Comparison of ENCODE assay signal across 10 cellular contexts in the genomic region with DNA sequence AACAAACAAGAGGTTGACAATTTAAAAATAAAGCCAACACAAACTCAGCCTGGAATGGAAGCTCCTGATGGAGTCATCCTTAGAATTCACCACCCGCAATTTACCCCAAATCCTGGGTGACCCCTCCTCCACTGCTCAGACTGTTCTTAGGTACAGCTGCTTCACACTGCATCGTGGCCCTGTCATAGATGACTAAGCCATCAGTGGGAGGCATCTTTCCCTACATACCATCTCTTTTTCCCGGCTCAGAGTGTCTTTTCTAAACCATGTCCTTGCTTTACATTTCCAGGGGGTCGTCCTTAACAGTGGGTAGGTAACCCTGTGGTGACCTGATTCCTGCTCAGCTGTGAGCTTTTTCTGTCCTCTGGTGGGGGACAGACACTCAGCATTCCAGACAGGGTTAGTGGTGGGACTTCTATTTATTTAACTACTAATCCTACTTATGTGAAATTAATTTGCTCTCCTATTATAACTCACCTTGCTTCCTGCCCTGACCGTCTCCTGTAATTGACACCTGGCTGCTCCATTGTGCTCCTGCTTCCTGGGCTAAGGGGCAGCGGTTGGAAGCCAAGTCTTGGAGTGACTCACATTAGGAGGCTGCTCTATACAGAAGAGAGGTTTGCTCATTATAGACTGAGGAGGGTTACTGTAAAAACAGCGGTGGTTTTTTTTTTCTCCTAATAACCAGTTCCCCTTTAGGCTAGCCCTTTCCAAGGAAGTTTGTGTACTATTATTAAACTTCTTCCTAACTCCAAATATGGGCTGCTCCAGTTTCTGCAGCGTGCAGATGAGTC. TPM values are rescaled to one million over a fixed set of nuclear protein-coding genes. Genes with fewer than 3 reads are reported as not detected.
A peak's percentile ranks its signal among the peaks of the same experiment; 100 is the strongest.
DNase-seq lines count a peak whose midpoint lies in the region; ATAC-seq and TF ChIP-seq lines count a peak whose summit lies in the region.
"Had no signal": no experiment of that assay in that cellular context is flagged by ENCODE, and none has a peak within 500 bp of the region (broad histone marks: within the 10 kb centered on the region; RNA-seq: fewer than 3 reads in every experiment).

No MANE protein-coding gene starts in this region.

- H3K9me3 Mint-ChIP-seq in nephron = peaks cover 2% of the 10 kb centered on the region
- H3K9me3 Mint-ChIP-seq in CD4-positive, alpha-beta T cell = no peaks in the 10 kb centered on the region
- no peaks in the 10 kb centered on the region for H3K9me3 Mint-ChIP-seq in activated CD8-positive, alpha-beta T cell treated with anti-CD3 and anti-CD28 coated beads, Interleukin-2, amount 10 ng/mL, durations not matched to agents 7 days and 5 days (ENCODE audit: insufficient read depth)

- intact Hi-C loops in CD4-positive, alpha-beta T cell (cut with DNase I, micrococcal nuclease) = no loop called here

- H3K4me1 Mint-ChIP-seq in nephron = peaks cover 38% of the 10 kb centered on the region
- H3K4me1 Mint-ChIP-seq in CD4-positive, alpha-beta T cell (ENCODE audit: low read depth) = no peaks in the 10 kb centered on the region
- no peaks in the 10 kb centered on the region for H3K4me1 Mint-ChIP-seq in activated CD8-positive, alpha-beta T cell treated with anti-CD3 and anti-CD28 coated beads, Interleukin-2, amount 10 ng/mL, durations not matched to agents 7 days and 5 days (ENCODE audit: low read depth)

- H3K27ac ChIP-seq in CD4-positive, alpha-beta T cell (ENCODE audit: low read depth, low read length) = no peak overlapping the region
- H3K27ac ChIP-seq: spleen had no signal

- H3K27me3 Mint-ChIP-seq in nephron (ENCODE audit: low read depth) = peaks cover 4% of the 10 kb centered on the region
- peaks cover 13% of the 10 kb centered on the region for H3K27me3 Mint-ChIP-seq in CD4-positive, alpha-beta T cell
- peaks cover 11% of the 10 kb centered on the region for H3K27me3 Mint-ChIP-seq in activated CD8-positive, alpha-beta T cell treated with anti-CD3 and anti-CD28 coated beads, Interleukin-2, amount 10 ng/mL, durations not matched to agents 7 days and 5 days (ENCODE audit: low read depth)

- H3K9me3 ChIP-seq in CD4-positive, alpha-beta T cell (ENCODE audit: control insufficient read depth, low read length) = no peaks in the 10 kb centered on the region

- no peaks in the 10 kb centered on the region for H3K27me3 ChIP-seq in CD4-positive, alpha-beta T cell (ENCODE audit: control insufficient read depth, insufficient read depth, low read length)

- no peak overlapping the region for H3K4me3 Mint-ChIP-seq in nephron
- no peak overlapping the region for H3K4me3 Mint-ChIP-seq in CD4-positive, alpha-beta T cell
- no peak overlapping the region for H3K4me3 Mint-ChIP-seq in activated CD8-positive, alpha-beta T cell treated with anti-CD3 and anti-CD28 coated beads, Interleukin-2, amount 10 ng/mL, durations not matched to agents 7 days and 5 days

- CTCF ChIA-PET in CD4-positive, alpha-beta T cell (lab: Charles Lee) = no interaction called here
- CTCF ChIA-PET in activated CD8-positive, alpha-beta T cell treated with anti-CD3 and anti-CD28 coated beads, Interleukin-2, amount 10 ng/mL, durations not matched to agents 7 days and 5 days (lab: Charles Lee) = no interaction called here

- H3K36me3 Mint-ChIP-seq in nephron (ENCODE audit: low read depth) = no peaks in the 10 kb centered on the region
- H3K36me3 Mint-ChIP-seq in CD4-positive, alpha-beta T cell (ENCODE audit: low read depth) = peaks cover 5% of the 10 kb centered on the region
- no peaks in the 10 kb centered on the region for H3K36me3 Mint-ChIP-seq in activated CD8-positive, alpha-beta T cell treated with anti-CD3 and anti-CD28 coated beads, Interleukin-2, amount 10 ng/mL, durations not matched to agents 7 days and 5 days (ENCODE audit: low read depth)

- no peak for ATAC-seq in CD4-positive, alpha-beta T cell (ENCODE audit: poor library complexity)
- ATAC-seq in activated CD8-positive, alpha-beta T cell treated with anti-CD3 and anti-CD28 coated beads, Interleukin-2, amount 10 ng/mL, durations not matched to agents 7 days and 5 days = no peak
- ATAC-seq in HG03354 (IDR thresholded peaks at IDR 0.05; ENCODE audit: poor library complexity, severe bottlenecking, unreplicated experiment) = no peak

- no peak overlapping the region for H3K4me3 ChIP-seq in choroid plexus epithelial cell (ENCODE audit: low read depth, low read length)
- H3K4me3 ChIP-seq: spleen had no signal

- TF ChIP-seq CTCF in choroid plexus epithelial cell (conservative IDR thresholded peaks at IDR 0.05; ENCODE audit: low read depth, low read length) (no peak), nephron (IDR thresholded peaks at IDR 0.05; ENCODE audit: unreplicated experiment in 3 of 3) (no peak)
- TF ChIP-seq CTCF in CD4-positive, alpha-beta T cell (IDR thresholded peaks at IDR 0.05) = no peak

- POLR2A ChIA-PET in CD4-positive, alpha-beta T cell (lab: Charles Lee) = no interaction called here
- POLR2A ChIA-PET in activated CD8-positive, alpha-beta T cell treated with anti-CD3 and anti-CD28 coated beads, Interleukin-2, amount 10 ng/mL, durations not matched to agents 7 days and 5 days (lab: Charles Lee) = no interaction called here

- peak overlapping the region in 2 of 3 experiments; percentile 2 to 3 for H3K27ac Mint-ChIP-seq in nephron
- no peak overlapping the region for H3K27ac Mint-ChIP-seq in CD4-positive, alpha-beta T cell
- H3K27ac Mint-ChIP-seq in activated CD8-positive, alpha-beta T cell treated with anti-CD3 and anti-CD28 coated beads, Interleukin-2, amount 10 ng/mL, durations not matched to agents 7 days and 5 days = no peak overlapping the region

- DNase-seq in DMS53 treated with DMSO at 0.1 percent for 48 hours (lab: John Stamatoyannopoulos, UW; ENCODE audit: unreplicated experiment) (peak; percentile 75), NCI-H146 treated with DMSO at 0.1 percent for 48 hours (lab: John Stamatoyannopoulos, UW; ENCODE audit: unreplicated experiment) (peak; percentile 75), choroid plexus epithelial cell (ENCODE audit: low read depth) (peak; percentile 58)
- no peak for DNase-seq in CD4-positive, alpha-beta T cell
- DNase-seq in activated CD8-positive, alpha-beta T cell treated with anti-CD3 and anti-CD28 coated beads, Interleukin-2, amount 10 ng/mL, durations not matched to agents 7 days and 5 days = no peak
- DNase-seq in activated CD8-positive, alpha-beta memory T cell treated with anti-CD3 and anti-CD28 coated beads, Interleukin-2, amount 50 U/mL, for 48 hours = no peak
- DNase-seq: spleen, SW 1271 had no signal

RNA-seq across cellular contexts. Expression of a gene that starts 40.6 kb away (rescaled TPM):
- 1 to 10 TPM; 8.5 to 9.8 TPM for total RNA-seq in CD4-positive, alpha-beta T cell
- total RNA-seq in activated CD8-positive, alpha-beta T cell treated with anti-CD3 and anti-CD28 coated beads, Interleukin-2, amount 10 ng/mL, durations not matched to agents 7 days and 5 days = 1 to 10 TPM; 8.3 to 9.3 TPM

Comparison
In these comparisons a context has a peak if more than half of its experiments do, and no peak if none do; other contexts are left out.
1. DNase-seq: peak in DMS53 treated with DMSO at 0.1 percent for 48 hours (single experiment), NCI-H146 treated with DMSO at 0.1 percent for 48 hours (single experiment) and choroid plexus epithelial cell (single experiment); none in CD4-positive, alpha-beta T cell (0 of 10), activated CD8-positive, alpha-beta T cell treated with anti-CD3 and anti-CD28 coated beads, Interleukin-2, amount 10 ng/mL, durations not matched to agents 7 days and 5 days (single experiment) and activated CD8-positive, alpha-beta memory T cell treated with anti-CD3 and anti-CD28 coated beads, Interleukin-2, amount 50 U/mL, for 48 hours (single experiment).
2. H3K27ac Mint-ChIP-seq: peak in nephron (2 of 3); none in CD4-positive, alpha-beta T cell (single experiment) and activated CD8-positive, alpha-beta T cell treated with anti-CD3 and anti-CD28 coated beads, Interleukin-2, amount 10 ng/mL, durations not matched to agents 7 days and 5 days (single experiment).